Comparison of ENCODE assay signal across 20 cellular contexts in genomic region chr15:78630886-78631633, GRCh38. TPM values are rescaled to one million over a fixed set of nuclear protein-coding genes. Genes with fewer than 3 reads are reported as not detected.
A peak's percentile ranks its signal among the peaks of the same experiment; 100 is the strongest.
DNase-seq lines count a peak whose midpoint lies in the region; ATAC-seq and TF ChIP-seq lines count a peak whose summit lies in the region.
"Had no signal": no experiment of that assay in that cellular context is flagged by ENCODE, and none has a peak within 500 bp of the region (broad histone marks: within the 10 kb centered on the region; RNA-seq: fewer than 3 reads in every experiment).

No MANE protein-coding gene starts in this region.

- H3K9me3 Mint-ChIP-seq in activated T-cell treated with anti-CD3 and anti-CD28 coated beads, Interleukin-2, amount 50 U/mL, for 4 hours = peaks cover 9% of the 10 kb centered on the region

- no peaks in the 10 kb centered on the region for H3K36me3 ChIP-seq in psoas muscle (ENCODE audit: insufficient read depth in 1 of 2, low read depth in 1 of 2)
- H3K36me3 ChIP-seq: BLaER1, HAP-1 had no signal

- H3K36me3 Mint-ChIP-seq in activated T-cell treated with anti-CD3 and anti-CD28 coated beads, Interleukin-2, amount 50 U/mL, for 4 hours (ENCODE audit: insufficient read depth) = no peaks in the 10 kb centered on the region
- H3K36me3 Mint-ChIP-seq: CD14-positive monocyte; CD4-positive, alpha-beta memory T cell had no signal

- ATAC-seq in psoas muscle = peak in 3 of 4 donors; percentile 43 to 84 (median 71)
- ATAC-seq in HG03135 (IDR thresholded peaks at IDR 0.05; ENCODE audit: unreplicated experiment) = no peak
- no peak for ATAC-seq in activated T-cell treated with anti-CD3 and anti-CD28 coated beads, Interleukin-2, amount 50 U/mL, for 4 hours
- ATAC-seq in GM18505 (IDR thresholded peaks at IDR 0.05; ENCODE audit: unreplicated experiment) = no peak

- TF ChIP-seq POLR2A in GM18505 (IDR thresholded peaks at IDR 0.05; ENCODE audit: borderline replicate concordance, extremely low read depth, insufficient read depth, insufficient read length) = no peak

- peak; percentile 43 for DNase-seq in activated CD8-positive, alpha-beta memory T cell treated with anti-CD3 and anti-CD28 coated beads for 24 hours
- no peak for DNase-seq in activated CD8-positive, alpha-beta memory T cell treated with anti-CD3 and anti-CD28 coated beads, Interleukin-2, amount 50 U/mL, for 4 hours
- peak; percentile 49 for DNase-seq in mesenteric fat pad (ENCODE audit: low spot score)
- no peak for DNase-seq in psoas muscle
- no peak for DNase-seq in activated gamma-delta T cell treated with Interleukin-2 at 50 U/mL for 16 hours
- DNase-seq in activated T-cell treated with anti-CD3 and anti-CD28 coated beads, Interleukin-2, amount 50 U/mL, for 4 hours = no peak
- DNase-seq: 8988T; CD4-positive, alpha-beta memory T cell; DMS79 treated with DMSO at 0.1 percent for 48 hours; GF-D8; GM23248 had no signal

- H3K4me1 ChIP-seq in psoas muscle = no peaks in the 10 kb centered on the region
- H3K4me1 ChIP-seq: BLaER1, HAP-1 had no signal

- no peak overlapping the region for H3K4me3 Mint-ChIP-seq in activated T-cell treated with anti-CD3 and anti-CD28 coated beads, Interleukin-2, amount 50 U/mL, for 4 hours
- H3K4me3 Mint-ChIP-seq: CD14-positive monocyte; CD4-positive, alpha-beta memory T cell had no signal

- H3K4me3 ChIP-seq in psoas muscle = no peak overlapping the region
- H3K4me3 ChIP-seq: BLaER1, GM23248, HAP-1 had no signal

- WGBS in psoas muscle, 3 donors = 63 to 69% (median 66%) methylated on average over 9 of the region's 9 CpGs

- intact Hi-C loops in psoas muscle (cut with DNase I) = no loop called here

- H3K27me3 Mint-ChIP-seq in activated T-cell treated with anti-CD3 and anti-CD28 coated beads, Interleukin-2, amount 50 U/mL, for 4 hours (ENCODE audit: low read depth) = peaks cover 21% of the 10 kb centered on the region

- no peaks in the 10 kb centered on the region for H3K4me1 Mint-ChIP-seq in activated T-cell treated with anti-CD3 and anti-CD28 coated beads, Interleukin-2, amount 50 U/mL, for 4 hours (ENCODE audit: low read depth)
- H3K4me1 Mint-ChIP-seq: CD14-positive monocyte; CD4-positive, alpha-beta memory T cell had no signal

- TF ChIP-seq CTCF in psoas muscle (IDR thresholded peaks at IDR 0.05) = no peak

- peaks cover 6% of the 10 kb centered on the region for H3K9me3 ChIP-seq in psoas muscle
- H3K9me3 ChIP-seq: HAP-1 had no signal

- no peak overlapping the region for H3K27ac ChIP-seq in psoas muscle
- H3K27ac ChIP-seq: BLaER1, GM23248 had no signal

- H3K27me3 ChIP-seq in psoas muscle (ENCODE audit: insufficient read depth in 3 of 3, low read length in 2 of 3) = peaks cover 0 to 20% (median 0%) of the 10 kb centered on the region in 3 donors
- H3K27me3 ChIP-seq: BLaER1 had no signal

RNA-seq across cellular contexts. Expression of gene CHRNB4, which starts 9.9 kb away (rescaled TPM):
- total RNA-seq in mesenteric fat pad (not detected), psoas muscle (not detected)
- not detected for polyA plus RNA-seq in psoas muscle
- not detected for total RNA-seq in activated T-cell treated with anti-CD3 and anti-CD28 coated beads, Interleukin-2, amount 50 U/mL, for 4 hours
- total RNA-seq: A673; CD4-positive, alpha-beta memory T cell; GM23248; H4; HT-29 had no signal
- polyA plus RNA-seq: AG04450; CD14-positive monocyte; CD4-positive, alpha-beta memory T cell; GM23248 had no signal

RNA-seq across cellular contexts. Expression of gene CHRNA3, which starts 10.3 kb away (rescaled TPM):
- total RNA-seq in mesenteric fat pad = not detected
- total RNA-seq in psoas muscle = under 1 TPM in 2 of 4 donors, not detected in 2; 0.06 to 0.17 TPM
- polyA plus RNA-seq in psoas muscle = under 1 TPM in 2 of 3 donors, not detected in 1; 0.01 to 0.04 TPM
- total RNA-seq in activated T-cell treated with anti-CD3 and anti-CD28 coated beads, Interleukin-2, amount 50 U/mL, for 4 hours = not detected
- total RNA-seq: A673; CD4-positive, alpha-beta memory T cell; GM23248; HT-29 had no signal
- polyA plus RNA-seq: AG04450; CD14-positive monocyte; CD4-positive, alpha-beta memory T cell; GM23248 had no signal

Comparison
In these comparisons a context has a peak if more than half of its experiments do, and no peak if none do; other contexts are left out.
1. DNase-seq: peak in activated CD8-positive, alpha-beta memory T cell treated with anti-CD3 and anti-CD28 coated beads for 24 hours (single experiment) and mesenteric fat pad (single experiment); none in activated CD8-positive, alpha-beta memory T cell treated with anti-CD3 and anti-CD28 coated beads, Interleukin-2, amount 50 U/mL, for 4 hours (single experiment), psoas muscle (0 of 2), activated gamma-delta T cell treated with Interleukin-2 at 50 U/mL for 16 hours (single experiment) and activated T-cell treated with anti-CD3 and anti-CD28 coated beads, Interleukin-2, amount 50 U/mL, for 4 hours (single experiment).
2. ATAC-seq: peak in psoas muscle (3 of 4); none in HG03135 (single experiment), activated T-cell treated with anti-CD3 and anti-CD28 coated beads, Interleukin-2, amount 50 U/mL, for 4 hours (0 of 2) and GM18505 (single experiment).